ENCODE assay signal across 14 cellular contexts in the genomic region with DNA sequence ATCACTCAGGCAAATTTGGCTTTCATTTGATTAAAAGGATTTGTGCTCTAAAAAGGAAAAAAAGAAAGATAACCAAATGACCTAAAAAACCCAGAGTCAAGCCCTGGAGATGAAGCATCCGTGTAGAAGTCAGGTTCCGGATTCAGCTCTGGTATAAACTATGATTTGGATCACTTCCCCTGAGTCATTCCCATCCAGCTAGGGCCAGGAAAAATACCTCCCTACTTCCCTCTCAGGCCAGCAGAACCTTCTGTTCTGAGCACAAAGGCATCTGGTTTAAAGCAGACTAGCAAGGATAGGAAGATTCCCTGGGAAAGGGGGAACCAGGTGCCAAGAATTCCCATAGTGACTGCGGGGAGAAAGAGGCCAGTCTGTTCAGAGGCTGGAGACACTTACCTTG. TPM values are rescaled to one million over a fixed set of nuclear protein-coding genes. Genes with fewer than 3 reads are reported as not detected.
DNase-seq lines count a peak whose midpoint lies in the region; ATAC-seq and FAIRE-seq lines count a peak whose summit lies in the region.
"Had no signal": no experiment of that assay in that cellular context is flagged by ENCODE, and none has a peak within 500 bp of the region (broad histone marks: within the 10 kb centered on the region; RNA-seq: fewer than 3 reads in every experiment).

No MANE protein-coding gene starts in this region.

- H3K4me3 ChIP-seq in right cardiac atrium (ENCODE audit: low read length), result no peak overlapping the region
- H3K4me3 ChIP-seq: K562, thyroid gland had no signal

- H3K27ac ChIP-seq in right cardiac atrium (ENCODE audit: low read length) (no peak overlapping the region), cingulate gyrus (ENCODE audit: low read depth, low read length) (peak overlapping the region; percentile 24)
- H3K27ac ChIP-seq: neutrophil had no signal

- H3K27me3 ChIP-seq in right cardiac atrium (ENCODE audit: control insufficient read depth, insufficient read depth), result no peaks in the 10 kb centered on the region
- H3K27me3 ChIP-seq: neutrophil, thyroid gland had no signal

- 80% methylated on average over 3 of the region's 3 CpGs for WGBS in right cardiac atrium

- no peak for FAIRE-seq in HTR-8/SVneo (lab: Jason Lieb, UNC)
- FAIRE-seq: K562 had no signal

- ATAC-seq in right cardiac atrium (peak; percentile 44 to 84), left ventricle myocardium superior (no peak), HG03139 (IDR thresholded peaks at IDR 0.05; ENCODE audit: unreplicated experiment) (no peak)
- ATAC-seq: K562 had no signal

- no peaks in the 10 kb centered on the region for H3K9me3 ChIP-seq in right cardiac atrium (ENCODE audit: control insufficient read depth, low read length)
- H3K9me3 ChIP-seq: neutrophil, thyroid gland had no signal

- H3K4me1 ChIP-seq in right cardiac atrium (ENCODE audit: control insufficient read depth, insufficient read depth, low read length), result no peaks in the 10 kb centered on the region

- intact Hi-C loops in right cardiac atrium (cut with DNase I), result no loop called here
- intact Hi-C loops in left ventricle myocardium superior (cut with micrococcal nuclease), result no loop called here

- DNase-seq in right cardiac atrium (peak in 1 of 3 donors; percentile 15), left ventricle myocardium superior (no peak), kidney tubule cell (ENCODE audit: low spot score) (peak; percentile 75), activated T-cell treated with anti-CD3 and anti-CD28 coated beads for 4 hours (no peak), HTR-8/SVneo (ENCODE audit: insufficient read length, low spot score) (no peak), GOT3 (lab: John Stamatoyannopoulos, UW) (no peak)
- DNase-seq: mammary epithelial cell, NCI-H187, SIG-M5 had no signal

RNA-seq across cellular contexts. Expression of a gene that starts 25.7 kb away (rescaled TPM):
- total RNA-seq in right cardiac atrium (10 to 100 TPM; 13.8 to 17.5 (median 15.5) TPM), left ventricle myocardium superior (11.7 TPM)
- polyA plus RNA-seq in right cardiac atrium, result 9.6 TPM

RNA-seq across cellular contexts. Expression of a gene that starts 37.3 kb away (rescaled TPM):
- 10 to 100 TPM; 10.0 to 18.2 (median 13.7) TPM for total RNA-seq in right cardiac atrium
- 7.3 TPM for polyA plus RNA-seq in right cardiac atrium
- 11.9 TPM for total RNA-seq in left ventricle myocardium superior

RNA-seq across cellular contexts. Expression of a gene that starts 51.7 kb away (rescaled TPM):
- total RNA-seq in right cardiac atrium (10 to 100 TPM; 53.3 to 67.3 (median 62.9) TPM), left ventricle myocardium superior (53.9 TPM)
- 61.2 TPM for polyA plus RNA-seq in right cardiac atrium

RNA-seq across cellular contexts. Expression of a gene that starts 55.2 kb away (rescaled TPM):
- total RNA-seq in right cardiac atrium, result 10 to 100 TPM; 20.6 to 28.1 (median 23.2) TPM
- 76.8 TPM for polyA plus RNA-seq in right cardiac atrium
- total RNA-seq in left ventricle myocardium superior, result 29.2 TPM

Comparison
In these comparisons a context has a peak if more than half of its experiments do, and no peak if none do; other contexts are left out.
1. ATAC-seq: peak in right cardiac atrium (2 of 2); none in left ventricle myocardium superior (single experiment) and HG03139 (single experiment).